40 cellular contexts compared by ENCODE assay signal in genomic region chr1:171668372-171668771, GRCh38. TPM values are rescaled to one million over a fixed set of nuclear protein-coding genes. Genes with fewer than 3 reads are reported as not detected.
"Had no signal": no experiment of that assay in that cellular context is flagged by ENCODE, and none has a peak within 500 bp of the region (broad histone marks: within the 10 kb centered on the region; RNA-seq: fewer than 3 reads in every experiment).

No MANE protein-coding gene starts in this region.

- H3K4me1 ChIP-seq: adrenal gland, body of pancreas, breast epithelium had no signal

- ATAC-seq: activated naive CD4-positive, alpha-beta T cell treated with anti-CD3 and anti-CD28 coated beads, Interleukin-2, amount 50 U/mL, for 72 hours; activated naive CD8-positive, alpha-beta T cell treated with anti-CD3 and anti-CD28 coated beads, Interleukin-2, amount 50 U/mL, for 24 hours; activated T-cell treated with anti-CD3 and anti-CD28 coated beads, Interleukin-2, amount 50 U/mL, for 4 hours; activated T-cell treated with anti-CD3 and anti-CD28 coated beads, Interleukin-2, amount 50 U/mL, for 72 hours; activated T-helper 17 cell treated with anti-CD3 and anti-CD28 coated beads, Interleukin-2, amount 50 U/mL, for 72 hours; body of pancreas had no signal

- H3K36me3 ChIP-seq: adrenal gland, ascending aorta, brain microvascular endothelial cell, breast epithelium, cardiac muscle cell had no signal

- FAIRE-seq: astrocyte, bronchial epithelial cell had no signal

- H3K9me3 ChIP-seq: adrenal gland, ascending aorta, body of pancreas, breast epithelium had no signal

- DNase-seq: activated effector memory CD4-positive, alpha-beta T cell treated with anti-CD3 and anti-CD28 coated beads, Interleukin-2, amount 50 U/mL, for 16 hours; activated effector memory CD4-positive, alpha-beta T cell treated with Interleukin-2 at 50 U/mL for 16 hours; activated gamma-delta T cell; activated gamma-delta T cell treated with Interleukin-2 at 50 U/mL for 16 hours; activated naive CD4-positive, alpha-beta T cell; activated naive CD4-positive, alpha-beta T cell treated with anti-CD3 and anti-CD28 coated beads for 36 hours; activated naive CD4-positive, alpha-beta T cell treated with anti-CD3 and anti-CD28 coated beads, Interleukin-2, amount 10 ng/mL, durations not matched to agents 7 days and 5 days; activated naive CD4-positive, alpha-beta T cell treated with anti-CD3 and anti-CD28 coated beads, Interleukin-2, amount 50 U/mL, for 16 hours; activated naive CD4-positive, alpha-beta T cell treated with Interleukin-2 at 50 U/mL for 16 hours; activated naive CD8-positive, alpha-beta T cell treated with anti-CD3 and anti-CD28 coated beads for 36 hours; activated naive CD8-positive, alpha-beta T cell treated with anti-CD3 and anti-CD28 coated beads, Interleukin-2, amount 10 ng/mL, durations not matched to agents 7 days and 5 days; activated naive CD8-positive, alpha-beta T cell treated with anti-CD3 and anti-CD28 coated beads, Interleukin-2, amount 50 U/mL, for 24 hours; activated T-cell treated with anti-CD3 and anti-CD28 coated beads, Interleukin-2, amount 50 U/mL, for 1 hour; activated T-cell treated with anti-CD3 and anti-CD28 coated beads, Interleukin-2, amount 50 U/mL, for 24 hours; activated T-cell treated with anti-CD3 and anti-CD28 coated beads, Interleukin-2, amount 50 U/mL, for 4 hours; activated T-cell treated with anti-CD3 and anti-CD28 coated beads, Interleukin-2, amount 50 U/mL, for 48 hours; activated T-cell treated with anti-CD3 and anti-CD28 coated beads, Interleukin-2, amount 50 U/mL, for 72 hours; adrenal gland; amniotic stem cell; amygdala; anterior cingulate cortex; aorta; body of pancreas; brain microvascular endothelial cell; caudate nucleus; central memory CD4-positive, alpha-beta T cell; cerebellar nuclear complex had no signal

- H3K27ac ChIP-seq: adrenal gland, ascending aorta, body of pancreas, brain microvascular endothelial cell, breast epithelium, cardiac muscle cell had no signal

- H3K27me3 ChIP-seq: adrenal gland, ascending aorta, body of pancreas, brain microvascular endothelial cell, breast epithelium, cardiac muscle cell had no signal

- H3K4me3 ChIP-seq: adrenal gland, ascending aorta, body of pancreas, breast epithelium, cardiac muscle cell had no signal

RNA-seq across cellular contexts. Expression of gene MYOC, which starts 15.9 kb away (rescaled TPM):
- total RNA-seq: activated naive CD4-positive, alpha-beta T cell treated with anti-CD3 and anti-CD28 coated beads for 36 hours; activated naive CD4-positive, alpha-beta T cell treated with anti-CD3 and anti-CD28 coated beads, Interleukin-2, amount 50 U/mL, for 72 hours; activated naive CD8-positive, alpha-beta T cell treated with anti-CD3 and anti-CD28 coated beads for 36 hours; activated naive CD8-positive, alpha-beta T cell treated with anti-CD3 and anti-CD28 coated beads, Interleukin-2, amount 10 ng/mL, durations not matched to agents 7 days and 5 days; activated T-cell treated with anti-CD3 and anti-CD28 coated beads, Interleukin-2, amount 50 U/mL, for 4 hours; activated T-cell treated with anti-CD3 and anti-CD28 coated beads, Interleukin-2, amount 50 U/mL, for 72 hours; activated T-helper 1 cell treated with anti-CD3 and anti-CD28 coated beads, Interleukin-12 subunit alpha, Interleukin-12 subunit beta, Interleukin-2, Interleukin-4 antibody, amounts not matched to agents 30 ng/mL and 10 ng/mL and 1 ng/mL, durations not matched to agents 14 hours and 24 hours and 36 hours; activated T-helper 17 cell treated with anti-CD3 and anti-CD28 coated beads, Interleukin-2, amount 50 U/mL, for 72 hours; activated T-helper 2 cell treated with anti-CD3 and anti-CD28 coated beads, Interferon-gamma antibody, Interleukin-2, Interleukin-4, amounts not matched to agents 10 μg/mL and 5 μg/mL and 100 μg/mL, durations not matched to agents 14 hours and 24 hours and 36 hours; astrocyte; bronchial epithelial cell; chondrocyte had no signal
- polyA plus RNA-seq: cardiac muscle cell had no signal

RNA-seq across cellular contexts. Expression of gene MYOCOS, which starts 46.3 kb away (rescaled TPM):
- total RNA-seq: activated naive CD4-positive, alpha-beta T cell treated with anti-CD3 and anti-CD28 coated beads for 36 hours; adrenal gland; aorta; ascending aorta; astrocyte; body of pancreas; breast epithelium; bronchial epithelial cell; cardiac muscle cell; cardiac septum; cerebellum had no signal
- polyA plus RNA-seq: adipose tissue, adrenal gland, aorta had no signal
